3 cellular contexts compared by ENCODE assay signal in genomic region chr11:56953907-56954306, GRCh38. TPM values are rescaled to one million over a fixed set of nuclear protein-coding genes. Genes with fewer than 3 reads are reported as not detected.
"Had no signal": no experiment of that assay in that cellular context is flagged by ENCODE, and none has a peak within 500 bp of the region (broad histone marks: within the 10 kb centered on the region; RNA-seq: fewer than 3 reads in every experiment).

No MANE protein-coding gene starts in this region.

RNA-seq across cellular contexts. Expression of gene OR5AK2, which starts 34.8 kb away (rescaled TPM):
- polyA plus RNA-seq: GM23248, GM23338, H1 had no signal
